Comparison of ENCODE assay signal across 1 cellular context in genomic region chr1:8631163-8631562, GRCh38.
TF ChIP-seq lines count a peak whose summit lies in the region.

No MANE protein-coding gene starts in this region.

TF ChIP-seq in WTC11, 78 proteins besides CTCF, POLR2A, EP300 and RAD21:
- TF ChIP-seq GTF2I (CRISPR knock-in tag; conservative IDR thresholded peaks at IDR 0.05): no peak
- no peak for TF ChIP-seq KAT7 (CRISPR knock-in tag; IDR thresholded peaks at IDR 0.05; ENCODE audit: borderline replicate concordance)
- no peak for TF ChIP-seq IRF1 (CRISPR knock-in tag; IDR thresholded peaks at IDR 0.05)
- TF ChIP-seq RORB (CRISPR knock-in tag; IDR thresholded peaks at IDR 0.05): no peak
- TF ChIP-seq TP53 (CRISPR knock-in tag; IDR thresholded peaks at IDR 0.05): no peak
- no peak for TF ChIP-seq ZNF532 (CRISPR knock-in tag; IDR thresholded peaks at IDR 0.05; ENCODE audit: borderline replicate concordance)
- TF ChIP-seq ATF6 (CRISPR knock-in tag; IDR thresholded peaks at IDR 0.05): no peak
- no peak for TF ChIP-seq GABPB1 (CRISPR knock-in tag; IDR thresholded peaks at IDR 0.05)
- no peak for TF ChIP-seq ZNF219 (CRISPR knock-in tag; IDR thresholded peaks at IDR 0.05; ENCODE audit: borderline replicate concordance)
